In the genomic region with DNA sequence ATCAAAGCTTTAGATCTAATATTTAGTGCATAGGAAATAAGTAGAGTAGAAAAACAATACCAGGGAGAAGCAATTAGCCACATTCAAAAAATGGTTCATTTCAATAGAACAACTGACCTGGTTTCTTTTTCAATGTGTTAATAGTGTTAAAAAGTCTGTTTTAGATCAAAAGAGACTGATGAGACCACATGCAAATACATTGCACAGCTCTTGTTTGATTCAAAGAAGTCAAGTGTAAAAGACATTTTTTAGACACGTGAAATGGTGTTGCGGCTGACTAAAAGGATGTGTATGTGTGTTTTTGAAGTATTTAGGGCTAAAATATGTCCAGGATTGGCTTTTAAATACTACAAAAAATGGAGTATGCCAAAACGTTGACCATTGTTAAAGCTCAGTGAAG, we compare ENCODE assay signal across 17 cellular contexts. TPM values are rescaled to one million over a fixed set of nuclear protein-coding genes. Genes with fewer than 3 reads are reported as not detected.
DNase-seq lines count a peak whose midpoint lies in the region; ATAC-seq and TF ChIP-seq lines count a peak whose summit lies in the region.
"Had no signal": no experiment of that assay in that cellular context is flagged by ENCODE, and none has a peak within 500 bp of the region (broad histone marks: within the 10 kb centered on the region; RNA-seq: fewer than 3 reads in every experiment).

No MANE protein-coding gene starts in this region.

- H3K27me3 ChIP-seq in BLaER1, result peaks cover 31% of the 10 kb centered on the region
- H3K27me3 ChIP-seq: SJCRH30 had no signal

- H3K4me2 ChIP-seq in BLaER1 (peak overlapping the region; percentile 78), OCI-LY7 (ENCODE audit: low read length) (peak overlapping the region; percentile 65)

- TF ChIP-seq CTCF in GM13976 (IDR thresholded peaks at IDR 0.05; ENCODE audit: borderline replicate concordance, control extremely low read depth, extremely low read depth, insufficient read depth, missing control alignments), result no peak
- no peak for TF ChIP-seq CTCF in OCI-LY7 (conservative IDR thresholded peaks at IDR 0.05; ENCODE audit: low read length)

- CTCF ChIA-PET in OCI-LY7 (lab: Charles Lee; ENCODE audit: unreplicated experiment), result no interaction called here

- no peaks in the 10 kb centered on the region for H3K9me2 ChIP-seq in OCI-LY7 (ENCODE audit: insufficient read depth, low read length)

- H3K4me1 Mint-ChIP-seq in naive B cell, result peaks cover 11 to 14% (median 12%) of the 10 kb centered on the region in 3 donors

- H3K4me1 ChIP-seq in BLaER1, result peaks cover 26% of the 10 kb centered on the region
- peaks cover 24% of the 10 kb centered on the region for H3K4me1 ChIP-seq in OCI-LY7 (ENCODE audit: insufficient read depth, low read length, poor library complexity, severe bottlenecking)
- H3K4me1 ChIP-seq: HAP-1, SJCRH30 had no signal

- no peak overlapping the region for H3K9ac ChIP-seq in BLaER1

- H4K20me1 ChIP-seq in BLaER1 (peaks cover 8% of the 10 kb centered on the region; the same call in 1 of the 2 replicates), OCI-LY7 (ENCODE audit: insufficient read depth, low read length) (no peaks in the 10 kb centered on the region)

- H3K36me3 ChIP-seq in BLaER1, result peaks cover 4% of the 10 kb centered on the region; the same call in 1 of the 2 replicates
- peaks cover 32% of the 10 kb centered on the region for H3K36me3 ChIP-seq in OCI-LY7 (ENCODE audit: insufficient read depth, low read length)
- H3K36me3 ChIP-seq: HAP-1 had no signal

- DNase-seq in GM13976 (ENCODE audit: low spot score) (peak; percentile 8), OCI-LY7 (ENCODE audit: low spot score) (peak; percentile 49), naive B cell (no peak), GF-D8 (lab: John Stamatoyannopoulos, UW) (no peak), AG08395 (ENCODE audit: low spot score) (no peak)
- DNase-seq in activated CD4-positive, alpha-beta T cell treated with anti-CD3 and anti-CD28 coated beads, Interleukin-2, amount 50 U/mL, for 48 hours, result no peak
- no peak for DNase-seq in activated naive CD4-positive, alpha-beta T cell treated with Interleukin-2 at 50 U/mL for 16 hours
- DNase-seq: Kasumi-1, MM.1S, NCI-H1092 treated with DMSO at 0.1 percent for 48 hours, NCI-H146, NCI-H2029 treated with DMSO at 0.1 percent for 48 hours, NCI-H2171, NCI-H526, SJCRH30 had no signal

- intact Hi-C loops in OCI-LY7 (cut with micrococcal nuclease; ENCODE audit: unreplicated experiment), result no loop called here

- H3K36me3 Mint-ChIP-seq in naive B cell, result peaks cover 0 to 15% of the 10 kb centered on the region in 2 donors

- H3K4me3 ChIP-seq in BLaER1 (no peak overlapping the region), OCI-LY7 (ENCODE audit: low read depth, low read length, poor library complexity, severe bottlenecking) (peak overlapping the region; percentile 14)
- H3K4me3 ChIP-seq: HAP-1, SJCRH30 had no signal

- H3K9me3 ChIP-seq in BLaER1, result peaks cover 5% of the 10 kb centered on the region; the same call in 1 of the 2 replicates
- no peaks in the 10 kb centered on the region for H3K9me3 ChIP-seq in OCI-LY7 (ENCODE audit: low read length)
- H3K9me3 ChIP-seq: HAP-1, SJCRH30 had no signal

- peaks cover 17 to 27% (median 17%) of the 10 kb centered on the region in 3 donors for H3K27me3 Mint-ChIP-seq in naive B cell

- no peak overlapping the region for H2AFZ ChIP-seq in OCI-LY7 (ENCODE audit: low read length)

- no TSS peak for BruUV-seq in OCI-LY7 (replicated peaks; lab: Mats Ljungman, UMichigan)

- no peaks in the 10 kb centered on the region for H3K9me3 Mint-ChIP-seq in naive B cell

- H3K27ac Mint-ChIP-seq in naive B cell, result no peak overlapping the region

- peak overlapping the region in 5 of 8 donors; percentile 27 to 84 (median 42) for H3K4me3 Mint-ChIP-seq in naive B cell

- H3K27ac ChIP-seq in BLaER1, result no peak overlapping the region
- H3K27ac ChIP-seq in OCI-LY7 (ENCODE audit: low read depth, low read length, poor library complexity, severe bottlenecking), result peak overlapping the region; percentile 16
- H3K27ac ChIP-seq: SJCRH30 had no signal

- ATAC-seq in naive B cell (ENCODE audit: low read depth in 2 of 2), result no peak

- no peaks in the 10 kb centered on the region for H3K79me2 ChIP-seq in OCI-LY7 (ENCODE audit: insufficient read depth, low read depth, low read length)

- in situ Hi-C loops in GM13976 (cut with MboI; ENCODE audit: low sequenced_read_pairs, unreplicated experiment), result no loop called here

- POLR2A ChIA-PET in OCI-LY7 (lab: Charles Lee), result interaction anchor here (1.1 kb wide), 1 partner anchor 30 kb away, joined by 7 read pairs; no protein-coding TSS in a partner anchor

RNA-seq across cellular contexts. Expression of gene AOX1, which starts 1.2 kb away (rescaled TPM):
- total RNA-seq in OCI-LY7 (2014; rRNA removed; shearing (Covaris generic)), result not detected in 2 replicates
- total RNA-seq in OCI-LY7 (2022), result 0.06 and 0.07 TPM in 2 replicates
- polyA plus RNA-seq in naive B cell (ENCODE audit: low read depth in 6 of 6), result under 1 TPM in 1 of 6 donors, not detected in 5; 0.45 TPM

RNA-seq across cellular contexts. Expression of gene SGO2, which starts 58.6 kb away (rescaled TPM):
- total RNA-seq in OCI-LY7 (2014; rRNA removed; shearing (Covaris generic)), result 24.6 and 29.3 TPM in 2 replicates
- total RNA-seq in OCI-LY7 (2022), result 55.3 and 62.5 TPM in 2 replicates
- polyA plus RNA-seq in naive B cell (ENCODE audit: low read depth in 6 of 6), result 1 to 10 TPM in 5 of 6 donors, under 1 TPM in 1; 0.09 to 4.0 (median 2.3) TPM

Comparison
In these comparisons a context has a peak if more than half of its experiments do, and no peak if none do; other contexts are left out.
1. DNase-seq: peak in GM13976 (single experiment) and OCI-LY7 (single experiment); none in naive B cell (single experiment), GF-D8 (single experiment), activated CD4-positive, alpha-beta T cell treated with anti-CD3 and anti-CD28 coated beads, Interleukin-2, amount 50 U/mL, for 48 hours (0 of 2), activated naive CD4-positive, alpha-beta T cell treated with Interleukin-2 at 50 U/mL for 16 hours (single experiment) and AG08395 (single experiment).